Comparison of ENCODE assay signal across 8 cellular contexts in genomic region chr6:159174263-159174974, GRCh38. TPM values are rescaled to one million over a fixed set of nuclear protein-coding genes. Genes with fewer than 3 reads are reported as not detected.
DNase-seq lines count a peak whose midpoint lies in the region; ATAC-seq and TF ChIP-seq lines count a peak whose summit lies in the region.

No MANE protein-coding gene starts in this region.

- 11% methylated on average over 19 of the region's 19 CpGs for WGBS in heart right ventricle, 2 donors

- H3K4me3 Mint-ChIP-seq in GM23338 = peak overlapping the region; percentile 58
- H3K4me3 Mint-ChIP-seq in activated naive CD8-positive, alpha-beta T cell treated with anti-CD3 and anti-CD28 coated beads, Interleukin-2, amount 10 ng/mL, durations not matched to agents 7 days and 5 days = no peak overlapping the region

- no peak overlapping the region for H3K9ac ChIP-seq in MM.1S (ENCODE audit: low read length)

- H3K27ac Mint-ChIP-seq in GM23338 = no peak overlapping the region
- no peak overlapping the region for H3K27ac Mint-ChIP-seq in activated naive CD8-positive, alpha-beta T cell treated with anti-CD3 and anti-CD28 coated beads, Interleukin-2, amount 10 ng/mL, durations not matched to agents 7 days and 5 days

- TF ChIP-seq CTCF in GM23338 (conservative IDR thresholded peaks at IDR 0.05; ENCODE audit: low read depth in 2 of 2) = peak; percentile 95 to 99
- peak; percentile 81 for TF ChIP-seq CTCF in MM.1S (IDR thresholded peaks at IDR 0.05; ENCODE audit: low read length)
- TF ChIP-seq CTCF in heart right ventricle (IDR thresholded peaks at IDR 0.05) = peak; percentile 79 to 97 (median 91)

- H3K4me3 ChIP-seq in GM23338 (peak overlapping the region; percentile 44), MM.1S (ENCODE audit: low read length) (no peak overlapping the region), heart right ventricle (peak overlapping the region in 2 of 10 donors; percentile 5 to 21)

- H3K79me2 ChIP-seq in GM23338 (replicated peaks; ENCODE audit: insufficient read depth) (no peaks in the 10 kb centered on the region), MM.1S (ENCODE audit: low read length) (no peaks in the 10 kb centered on the region)

- H3K9me3 Mint-ChIP-seq in GM23338 = no peaks in the 10 kb centered on the region; the same call in 2 of the 3 replicates
- no peaks in the 10 kb centered on the region for H3K9me3 Mint-ChIP-seq in activated naive CD8-positive, alpha-beta T cell treated with anti-CD3 and anti-CD28 coated beads, Interleukin-2, amount 10 ng/mL, durations not matched to agents 7 days and 5 days

- H3K9me3 ChIP-seq in MM.1S (replicated peaks; ENCODE audit: insufficient read depth, low read length) (no peaks in the 10 kb centered on the region), heart right ventricle (no peaks in the 10 kb centered on the region)

- H3K27me3 ChIP-seq in GM23338 (ENCODE audit: insufficient read depth) = peaks cover 47% of the 10 kb centered on the region
- H3K27me3 ChIP-seq in MM.1S (replicated peaks; ENCODE audit: insufficient read depth, low read length) = peaks cover 11% of the 10 kb centered on the region
- peaks cover 0 to 59% (median 52%) of the 10 kb centered on the region in 7 donors for H3K27me3 ChIP-seq in heart right ventricle

- DNase-seq in EH (ENCODE audit: low read depth) = peak; percentile 78
- peak; percentile 90 for DNase-seq in GM23338 (ENCODE audit: low spot score)
- peak; percentile 62 for DNase-seq in MM.1S
- DNase-seq in SW480 (ENCODE audit: low spot score) = peak; percentile 53
- peak; percentile 77 for DNase-seq in activated naive CD8-positive, alpha-beta T cell treated with anti-CD3 and anti-CD28 coated beads, Interleukin-2, amount 10 ng/mL, durations not matched to agents 7 days and 5 days
- peak; percentile 56 to 71 for DNase-seq in heart right ventricle
- DNase-seq in putamen (ENCODE audit: low spot score) = peak; percentile 30

- H3F3A ChIP-seq in GM23338 (replicated peaks; ENCODE audit: low read depth) (peaks cover 6% of the 10 kb centered on the region), MM.1S (ENCODE audit: insufficient read depth, low read length) (no peaks in the 10 kb centered on the region)

- no peaks in the 10 kb centered on the region for H3K9me2 ChIP-seq in GM23338 (ENCODE audit: insufficient read depth)
- no peaks in the 10 kb centered on the region for H3K9me2 ChIP-seq in MM.1S (replicated peaks; ENCODE audit: insufficient read depth, low read length)

- H3K27ac ChIP-seq in GM23338 (ENCODE audit: low read depth) (no peak overlapping the region), MM.1S (ENCODE audit: low read length) (no peak overlapping the region), heart right ventricle (no peak overlapping the region)

- peaks cover 28% of the 10 kb centered on the region for H3K27me3 Mint-ChIP-seq in GM23338 (ENCODE audit: insufficient read depth, low read depth, poor library complexity)
- peaks cover 57% of the 10 kb centered on the region for H3K27me3 Mint-ChIP-seq in activated naive CD8-positive, alpha-beta T cell treated with anti-CD3 and anti-CD28 coated beads, Interleukin-2, amount 10 ng/mL, durations not matched to agents 7 days and 5 days

- H3K4me1 ChIP-seq in GM23338 (ENCODE audit: insufficient read depth) = peaks cover 12% of the 10 kb centered on the region; the same call in 1 of the 2 replicates
- no peaks in the 10 kb centered on the region for H3K4me1 ChIP-seq in MM.1S (ENCODE audit: low read length)
- H3K4me1 ChIP-seq in heart right ventricle = peaks cover 0 to 36% (median 13%) of the 10 kb centered on the region in 9 donors

- H3K4me2 ChIP-seq in GM23338 = peak overlapping the region; percentile 76
- H3K4me2 ChIP-seq in MM.1S (ENCODE audit: low read depth, low read length) = no peak overlapping the region

- no peaks in the 10 kb centered on the region for H3K36me3 Mint-ChIP-seq in GM23338 (ENCODE audit: low read depth)
- H3K36me3 Mint-ChIP-seq in activated naive CD8-positive, alpha-beta T cell treated with anti-CD3 and anti-CD28 coated beads, Interleukin-2, amount 10 ng/mL, durations not matched to agents 7 days and 5 days = no peaks in the 10 kb centered on the region

- POLR2A ChIA-PET in activated naive CD8-positive, alpha-beta T cell treated with anti-CD3 and anti-CD28 coated beads, Interleukin-2, amount 10 ng/mL, durations not matched to agents 7 days and 5 days (lab: Charles Lee) = no interaction called here

- ATAC-seq in GM23338 = peak; percentile 78
- peak; percentile 72 for ATAC-seq in activated naive CD8-positive, alpha-beta T cell treated with anti-CD3 and anti-CD28 coated beads, Interleukin-2, amount 10 ng/mL, durations not matched to agents 7 days and 5 days (ENCODE audit: low read depth)
- peak; percentile 81 to 88 (median 84) for ATAC-seq in heart right ventricle
- ATAC-seq in HG02588 (IDR thresholded peaks at IDR 0.05; ENCODE audit: unreplicated experiment) = no peak

- peak overlapping the region; percentile 94; the same call in 1 of the 2 replicates for H2AFZ ChIP-seq in GM23338
- no peak overlapping the region for H2AFZ ChIP-seq in MM.1S (ENCODE audit: low read length)

- H3K36me3 ChIP-seq in GM23338 (ENCODE audit: insufficient read depth) = no peaks in the 10 kb centered on the region
- H3K36me3 ChIP-seq in MM.1S (replicated peaks; ENCODE audit: insufficient read depth, low read length) = no peaks in the 10 kb centered on the region
- no peaks in the 10 kb centered on the region for H3K36me3 ChIP-seq in heart right ventricle

- H3K4me1 Mint-ChIP-seq in GM23338 = peaks cover 10% of the 10 kb centered on the region; the same call in 2 of the 3 replicates
- H3K4me1 Mint-ChIP-seq in activated naive CD8-positive, alpha-beta T cell treated with anti-CD3 and anti-CD28 coated beads, Interleukin-2, amount 10 ng/mL, durations not matched to agents 7 days and 5 days = peaks cover 8% of the 10 kb centered on the region

- intact Hi-C loops in heart right ventricle (cut with DNase I) = loop anchor here in 7 of 10 donors (2.0 to 10.0 kb wide), 6 partner anchors 288 to 483 kb away; no protein-coding TSS in a partner anchor

- H4K20me1 ChIP-seq in GM23338 (replicated peaks; ENCODE audit: insufficient read depth) (peaks cover 5% of the 10 kb centered on the region; the same call in 1 of the 2 replicates), MM.1S (ENCODE audit: insufficient read depth, low read length) (no peaks in the 10 kb centered on the region)

TF ChIP-seq in GM23338, 12 proteins besides CTCF, POLR2A, EP300 and RAD21 (continues in another document):
- TF ChIP-seq ETS1 (IDR thresholded peaks at IDR 0.05) = no peak
- TF ChIP-seq CREB1 (CRISPR knock-in tag; IDR thresholded peaks at IDR 0.05; ENCODE audit: low read depth) = no peak
- no peak for TF ChIP-seq STAT1 (IDR thresholded peaks at IDR 0.05; ENCODE audit: unreplicated experiment)
- TF ChIP-seq JUNB (IDR thresholded peaks at IDR 0.05; ENCODE audit: unreplicated experiment) = no peak

RNA-seq across cellular contexts. Expression of gene FNDC1, which starts 5.2 kb away (rescaled TPM):
- 0.12 and 0.38 TPM in 2 replicates for total RNA-seq in GM23338 (2014; rRNA removed; shearing (Covaris generic))
- polyA plus RNA-seq in GM23338 (2016; fragmentation: Nextera tagmentation; extraction: Ambion mirVana) (0.17 and 0.57 TPM in 2 replicates), heart right ventricle (under 1 TPM; 0.07 to 0.20 TPM)
- not detected for total RNA-seq in activated naive CD8-positive, alpha-beta T cell treated with anti-CD3 and anti-CD28 coated beads, Interleukin-2, amount 10 ng/mL, durations not matched to agents 7 days and 5 days
- 1 to 10 TPM in 7 of 10 donors, under 1 TPM in 3; 0.44 to 6.2 (median 2.9) TPM for total RNA-seq in heart right ventricle

Comparison
In these comparisons a context has a peak if more than half of its experiments do, and no peak if none do; other contexts are left out.
1. DNase-seq: peak in every context shown above with its lines; median percentile 90 in GM23338; 78 in EH; 77 in activated naive CD8-positive, alpha-beta T cell treated with anti-CD3 and anti-CD28 coated beads, Interleukin-2, amount 10 ng/mL, durations not matched to agents 7 days and 5 days; 64 in heart right ventricle; 62 in MM.1S; 53 in SW480; 30 in putamen.